In the genomic region with DNA sequence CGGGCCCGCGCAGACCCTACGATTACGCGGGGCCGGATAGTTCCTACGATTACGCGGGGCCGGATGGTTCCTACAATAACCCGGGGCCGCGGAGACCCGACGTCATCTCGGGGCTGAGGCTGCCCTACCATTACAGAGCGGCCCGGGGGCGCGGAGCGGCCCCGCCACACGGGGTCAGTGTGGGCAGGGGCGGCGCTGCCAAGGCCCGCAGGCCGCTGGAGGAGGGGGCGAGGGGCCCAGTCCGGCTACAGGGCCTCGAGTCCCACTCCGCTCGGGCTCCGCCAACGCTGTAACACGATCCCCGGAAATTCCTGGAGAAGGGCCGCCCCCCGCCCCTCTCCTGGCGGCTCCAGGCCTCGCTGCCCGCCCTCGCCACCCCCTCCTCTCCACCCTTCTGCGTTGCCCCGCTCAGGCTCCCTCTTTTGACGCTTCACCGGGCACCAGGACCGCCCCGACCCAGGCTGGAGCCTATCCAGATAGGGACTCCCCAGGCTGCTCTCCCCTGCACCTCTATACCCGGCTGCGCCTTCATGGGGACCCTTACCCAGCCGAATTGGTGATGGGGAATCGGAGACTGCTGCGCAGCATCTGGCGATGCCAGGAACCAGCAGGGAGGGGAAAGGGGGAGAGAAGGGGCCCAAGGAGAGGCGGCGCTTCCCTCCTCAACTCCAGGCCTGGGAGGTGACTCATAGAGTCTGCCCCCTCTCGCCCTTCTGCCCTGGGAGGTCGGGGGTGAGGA, we compare ENCODE assay signal across 8 cellular contexts. TPM values are rescaled to one million over a fixed set of nuclear protein-coding genes. Genes with fewer than 3 reads are reported as not detected.
DNase-seq lines count a peak whose midpoint lies in the region; ATAC-seq and TF ChIP-seq lines count a peak whose summit lies in the region.

A gene with protein sequence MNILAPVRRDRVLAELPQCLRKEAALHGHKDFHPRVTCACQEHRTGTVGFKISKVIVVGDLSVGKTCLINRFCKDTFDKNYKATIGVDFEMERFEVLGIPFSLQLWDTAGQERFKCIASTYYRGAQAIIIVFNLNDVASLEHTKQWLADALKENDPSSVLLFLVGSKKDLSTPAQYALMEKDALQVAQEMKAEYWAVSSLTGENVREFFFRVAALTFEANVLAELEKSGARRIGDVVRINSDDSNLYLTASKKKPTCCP (minus strand): TSS at position 291 of the 739 bp plus-strand sequence. CDS start 602 bp downstream, outside the sequence.

- H3K36me3 Mint-ChIP-seq in activated T-cell treated with anti-CD3 and anti-CD28 coated beads, Interleukin-2, amount 50 U/mL, for 4 hours (ENCODE audit: insufficient read depth) = peaks cover 29% of the 10 kb centered on the region
- H3K36me3 Mint-ChIP-seq in naive thymus-derived CD4-positive, alpha-beta T cell = peaks cover 0 to 23% (median 19%) of the 10 kb centered on the region in 5 donors

- intact Hi-C loops in naive thymus-derived CD4-positive, alpha-beta T cell (cut with micrococcal nuclease) = loop anchor here in 1 of 2 donors (2.0 to 5.0 kb wide), 6 partner anchors 35 to 383 kb away; a partner anchor contains a TSS
- intact Hi-C loops in vagina (cut with DNase I) = no loop called here

- H3K4me3 ChIP-seq in naive thymus-derived CD4-positive, alpha-beta T cell (ENCODE audit: low read length) = no peak within 1 kb of the TSS
- H3K4me3 ChIP-seq in vagina = peak within 1 kb of the TSS; percentile 75 to 91

- H3K9me3 ChIP-seq in naive thymus-derived CD4-positive, alpha-beta T cell (ENCODE audit: control insufficient read depth in 2 of 3, low read length in 3 of 3) = no peaks in the 10 kb centered on the region
- H3K9me3 ChIP-seq in vagina = no peaks in the 10 kb centered on the region

- no peaks in the 10 kb centered on the region for H3K9me3 Mint-ChIP-seq in activated T-cell treated with anti-CD3 and anti-CD28 coated beads, Interleukin-2, amount 50 U/mL, for 4 hours
- H3K9me3 Mint-ChIP-seq in naive thymus-derived CD4-positive, alpha-beta T cell = peaks cover 0 to 2% (median 0%) of the 10 kb centered on the region in 11 donors

- H3K4me1 ChIP-seq in naive thymus-derived CD4-positive, alpha-beta T cell (ENCODE audit: control insufficient read depth in 2 of 2, insufficient read depth in 2 of 2, low read length in 2 of 2) = peaks cover 26 to 30% of the 10 kb centered on the region in 2 donors
- H3K4me1 ChIP-seq in vagina = peaks cover 62% of the 10 kb centered on the region

- peak in 1 of 2 donors; percentile 20 for ATAC-seq in activated T-cell treated with anti-CD3 and anti-CD28 coated beads, Interleukin-2, amount 50 U/mL, for 4 hours
- no peak for ATAC-seq in naive thymus-derived CD4-positive, alpha-beta T cell

- H3K27me3 Mint-ChIP-seq in activated T-cell treated with anti-CD3 and anti-CD28 coated beads, Interleukin-2, amount 50 U/mL, for 4 hours (ENCODE audit: low read depth) = peaks cover 14% of the 10 kb centered on the region
- peaks cover 0 to 24% (median 6%) of the 10 kb centered on the region in 5 donors for H3K27me3 Mint-ChIP-seq in naive thymus-derived CD4-positive, alpha-beta T cell

- peak; percentile 92 for DNase-seq in EH (ENCODE audit: low read depth)
- DNase-seq in M059J (ENCODE audit: low read depth) = peak; percentile 38
- DNase-seq in activated T-cell treated with anti-CD3 and anti-CD28 coated beads, Interleukin-2, amount 50 U/mL, for 4 hours = no peak
- peak; percentile 76 for DNase-seq in fibroblast of the conjunctiva (ENCODE audit: low read depth)
- DNase-seq in naive thymus-derived CD4-positive, alpha-beta T cell = peak in 2 of 9 donors; percentile 18 to 21
- DNase-seq in vagina (ENCODE audit: extremely low spot score in 2 of 2) = no peak
- no peak for DNase-seq in NCI-H2196 treated with DMSO at 0.1 percent for 48 hours (lab: John Stamatoyannopoulos, UW; ENCODE audit: unreplicated experiment)
- no peak for DNase-seq in NCI-H187 (lab: John Stamatoyannopoulos, UW)

- H3K27ac ChIP-seq in naive thymus-derived CD4-positive, alpha-beta T cell (ENCODE audit: low read depth, low read length) = peak within 1 kb of the TSS; percentile 52
- H3K27ac ChIP-seq in vagina = peak within 1 kb of the TSS; percentile 93

- CTCF ChIA-PET in naive thymus-derived CD4-positive, alpha-beta T cell (lab: Charles Lee) = no interaction called here

- H3K27me3 ChIP-seq in naive thymus-derived CD4-positive, alpha-beta T cell (ENCODE audit: control insufficient read depth in 2 of 2, insufficient read depth in 2 of 2, low read length in 2 of 2) = no peaks in the 10 kb centered on the region
- no peaks in the 10 kb centered on the region for H3K27me3 ChIP-seq in vagina

- peak within 1 kb of the TSS; percentile 63 for H3K4me3 Mint-ChIP-seq in activated T-cell treated with anti-CD3 and anti-CD28 coated beads, Interleukin-2, amount 50 U/mL, for 4 hours
- H3K4me3 Mint-ChIP-seq in naive thymus-derived CD4-positive, alpha-beta T cell = peak within 1 kb of the TSS; percentile 58 to 99 (median 76)

- TF ChIP-seq CTCF in vagina (IDR thresholded peaks at IDR 0.05) = no peak

- H3K27ac Mint-ChIP-seq in naive thymus-derived CD4-positive, alpha-beta T cell = peak within 1 kb of the TSS; percentile 59 to 97 (median 85)

- TF ChIP-seq POLR2A in vagina (IDR thresholded peaks at IDR 0.05) = peak in 1 of 2 donors; percentile 61

- peaks cover 25% of the 10 kb centered on the region for H3K4me1 Mint-ChIP-seq in activated T-cell treated with anti-CD3 and anti-CD28 coated beads, Interleukin-2, amount 50 U/mL, for 4 hours (ENCODE audit: low read depth)
- peaks cover 17 to 57% (median 35%) of the 10 kb centered on the region in 7 donors for H3K4me1 Mint-ChIP-seq in naive thymus-derived CD4-positive, alpha-beta T cell

- POLR2A ChIA-PET in naive thymus-derived CD4-positive, alpha-beta T cell (lab: Charles Lee) = interaction anchor here (2.5 to 4.8 kb wide), 3 partner anchors 7 to 56 kb away, joined by 10 to 59 read pairs (median 21); a partner anchor contains a TSS

- H3K36me3 ChIP-seq in naive thymus-derived CD4-positive, alpha-beta T cell (ENCODE audit: control insufficient read depth in 2 of 3, insufficient read depth in 3 of 3, low read length in 3 of 3) = peaks cover 14 to 16% (median 14%) of the 10 kb centered on the region in 3 experiments
- H3K36me3 ChIP-seq in vagina = peaks cover 0 to 25% of the 10 kb centered on the region in 2 donors

RNA-seq across cellular contexts. Expression of the gene that starts here (rescaled TPM):
- 27.3 and 32.1 TPM in 2 replicates for total RNA-seq in M059J (2014; rRNA removed; shearing (Covaris generic))
- 100 to 1,000 TPM in 1 of 3 donors, 10 to 100 TPM in 2; 11.3 to 100 (median 14.1) TPM for total RNA-seq in activated T-cell treated with anti-CD3 and anti-CD28 coated beads, Interleukin-2, amount 50 U/mL, for 4 hours
- total RNA-seq in naive thymus-derived CD4-positive, alpha-beta T cell = 10 to 100 TPM; 11.0 to 50.2 (median 16.4) TPM
- 10 to 100 TPM; 12.2 to 19.2 TPM for polyA plus RNA-seq in naive thymus-derived CD4-positive, alpha-beta T cell
- 195 TPM for total RNA-seq in vagina

Comparison
In these comparisons a context has a peak if more than half of its experiments do, and no peak if none do; other contexts are left out.
1. DNase-seq: peak in EH (single experiment), M059J (single experiment) and fibroblast of the conjunctiva (single experiment); none in activated T-cell treated with anti-CD3 and anti-CD28 coated beads, Interleukin-2, amount 50 U/mL, for 4 hours (single experiment), vagina (0 of 2), NCI-H2196 treated with DMSO at 0.1 percent for 48 hours (single experiment) and NCI-H187 (0 of 2).